ENCODE assay signal across 2 cellular contexts in genomic region chr21:30463713-30464112, GRCh38.
TF ChIP-seq lines count a peak whose summit lies in the region.

No MANE protein-coding gene starts in this region.

TF ChIP-seq in GM23338, 12 proteins besides CTCF, POLR2A, EP300 and RAD21:
- no peak for TF ChIP-seq REST (IDR thresholded peaks at IDR 0.05; ENCODE audit: unreplicated experiment)
- no peak for TF ChIP-seq EZH2phosphoT487 (IDR thresholded peaks at IDR 0.05; ENCODE audit: unreplicated experiment)
- no peak for TF ChIP-seq JUNB (IDR thresholded peaks at IDR 0.05; ENCODE audit: unreplicated experiment)
- TF ChIP-seq, protein P1, sequence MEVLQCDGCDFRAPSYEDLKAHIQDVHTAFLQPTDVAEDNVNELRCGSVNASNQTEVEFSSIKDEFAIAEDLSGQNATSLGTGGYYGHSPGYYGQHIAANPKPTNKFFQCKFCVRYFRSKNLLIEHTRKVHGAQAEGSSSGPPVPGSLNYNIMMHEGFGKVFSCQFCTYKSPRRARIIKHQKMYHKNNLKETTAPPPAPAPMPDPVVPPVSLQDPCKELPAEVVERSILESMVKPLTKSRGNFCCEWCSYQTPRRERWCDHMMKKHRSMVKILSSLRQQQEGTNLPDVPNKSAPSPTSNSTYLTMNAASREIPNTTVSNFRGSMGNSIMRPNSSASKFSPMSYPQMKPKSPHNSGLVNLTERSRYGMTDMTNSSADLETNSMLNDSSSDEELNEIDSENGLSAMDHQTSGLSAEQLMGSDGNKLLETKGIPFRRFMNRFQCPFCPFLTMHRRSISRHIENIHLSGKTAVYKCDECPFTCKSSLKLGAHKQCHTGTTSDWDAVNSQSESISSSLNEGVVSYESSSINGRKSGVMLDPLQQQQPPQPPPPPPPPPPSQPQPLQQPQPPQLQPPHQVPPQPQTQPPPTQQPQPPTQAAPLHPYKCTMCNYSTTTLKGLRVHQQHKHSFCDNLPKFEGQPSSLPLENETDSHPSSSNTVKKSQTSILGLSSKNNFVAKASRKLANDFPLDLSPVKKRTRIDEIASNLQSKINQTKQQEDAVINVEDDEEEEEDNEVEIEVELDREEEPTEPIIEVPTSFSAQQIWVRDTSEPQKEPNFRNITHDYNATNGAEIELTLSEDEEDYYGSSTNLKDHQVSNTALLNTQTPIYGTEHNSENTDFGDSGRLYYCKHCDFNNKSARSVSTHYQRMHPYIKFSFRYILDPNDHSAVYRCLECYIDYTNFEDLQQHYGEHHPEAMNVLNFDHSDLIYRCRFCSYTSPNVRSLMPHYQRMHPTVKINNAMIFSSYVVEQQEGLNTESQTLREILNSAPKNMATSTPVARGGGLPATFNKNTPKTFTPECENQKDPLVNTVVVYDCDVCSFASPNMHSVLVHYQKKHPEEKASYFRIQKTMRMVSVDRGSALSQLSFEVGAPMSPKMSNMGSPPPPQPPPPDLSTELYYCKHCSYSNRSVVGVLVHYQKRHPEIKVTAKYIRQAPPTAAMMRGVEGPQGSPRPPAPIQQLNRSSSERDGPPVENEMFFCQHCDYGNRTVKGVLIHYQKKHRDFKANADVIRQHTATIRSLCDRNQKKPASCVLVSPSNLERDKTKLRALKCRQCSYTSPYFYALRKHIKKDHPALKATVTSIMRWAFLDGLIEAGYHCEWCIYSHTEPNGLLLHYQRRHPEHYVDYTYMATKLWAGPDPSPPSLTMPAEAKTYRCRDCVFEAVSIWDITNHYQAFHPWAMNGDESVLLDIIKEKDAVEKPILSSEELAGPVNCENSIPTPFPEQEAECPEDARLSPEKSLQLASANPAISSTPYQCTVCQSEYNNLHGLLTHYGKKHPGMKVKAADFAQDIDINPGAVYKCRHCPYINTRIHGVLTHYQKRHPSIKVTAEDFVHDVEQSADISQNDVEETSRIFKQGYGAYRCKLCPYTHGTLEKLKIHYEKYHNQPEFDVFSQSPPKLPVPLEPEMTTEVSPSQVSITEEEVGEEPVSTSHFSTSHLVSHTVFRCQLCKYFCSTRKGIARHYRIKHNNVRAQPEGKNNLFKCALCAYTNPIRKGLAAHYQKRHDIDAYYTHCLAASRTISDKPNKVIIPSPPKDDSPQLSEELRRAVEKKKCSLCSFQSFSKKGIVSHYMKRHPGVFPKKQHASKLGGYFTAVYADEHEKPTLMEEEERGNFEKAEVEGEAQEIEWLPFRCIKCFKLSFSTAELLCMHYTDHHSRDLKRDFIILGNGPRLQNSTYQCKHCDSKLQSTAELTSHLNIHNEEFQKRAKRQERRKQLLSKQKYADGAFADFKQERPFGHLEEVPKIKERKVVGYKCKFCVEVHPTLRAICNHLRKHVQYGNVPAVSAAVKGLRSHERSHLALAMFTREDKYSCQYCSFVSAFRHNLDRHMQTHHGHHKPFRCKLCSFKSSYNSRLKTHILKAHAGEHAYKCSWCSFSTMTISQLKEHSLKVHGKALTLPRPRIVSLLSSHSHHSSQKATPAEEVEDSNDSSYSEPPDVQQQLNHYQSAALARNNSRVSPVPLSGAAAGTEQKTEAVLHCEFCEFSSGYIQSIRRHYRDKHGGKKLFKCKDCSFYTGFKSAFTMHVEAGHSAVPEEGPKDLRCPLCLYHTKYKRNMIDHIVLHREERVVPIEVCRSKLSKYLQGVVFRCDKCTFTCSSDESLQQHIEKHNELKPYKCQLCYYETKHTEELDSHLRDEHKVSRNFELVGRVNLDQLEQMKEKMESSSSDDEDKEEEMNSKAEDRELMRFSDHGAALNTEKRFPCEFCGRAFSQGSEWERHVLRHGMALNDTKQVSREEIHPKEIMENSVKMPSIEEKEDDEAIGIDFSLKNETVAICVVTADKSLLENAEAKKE (CRISPR knock-in tag; IDR thresholded peaks at IDR 0.05), result no peak
- no peak for TF ChIP-seq STAT1 (IDR thresholded peaks at IDR 0.05; ENCODE audit: unreplicated experiment)
- no peak for TF ChIP-seq EZH2 (IDR thresholded peaks at IDR 0.05; ENCODE audit: low read depth, unreplicated experiment)
- no peak for TF ChIP-seq ZNF114 (CRISPR knock-in tag; IDR thresholded peaks at IDR 0.05)
- TF ChIP-seq ETS1 (IDR thresholded peaks at IDR 0.05), result no peak
- TF ChIP-seq NANOG (IDR thresholded peaks at IDR 0.05; ENCODE audit: borderline replicate concordance), result no peak
- TF ChIP-seq CREB1 (CRISPR knock-in tag; IDR thresholded peaks at IDR 0.05; ENCODE audit: low read depth), result no peak
- no peak for TF ChIP-seq POLR2AphosphoS5 (IDR thresholded peaks at IDR 0.05; ENCODE audit: low read depth)
- TF ChIP-seq ZNF331 (CRISPR knock-in tag; IDR thresholded peaks at IDR 0.05; ENCODE audit: low read depth), result no peak

TF ChIP-seq in K562, 482 proteins besides CTCF, POLR2A, EP300 and RAD21 (continues in another document):
- TF ChIP-seq MAFG (tag; conservative IDR thresholded peaks at IDR 0.05) (peak; percentile 56; the same call in 1 of the 2 replicates), DACH1 (IDR thresholded peaks at IDR 0.05; ENCODE audit: partially characterized antibody) (no peak), PTTG1 (tag; IDR thresholded peaks at IDR 0.05; ENCODE audit: low read depth) (no peak), MAFF (IDR thresholded peaks at IDR 0.05; ENCODE audit: low read length) (peak; percentile 47), TCF7 (IDR thresholded peaks at IDR 0.05; ENCODE audit: borderline replicate concordance) (no peak), ZNF316 (IDR thresholded peaks at IDR 0.05) (peak; percentile 52; the same call in 1 of the 2 replicates), NCOA1 (IDR thresholded peaks at IDR 0.05; ENCODE audit: low read depth) (no peak), ZNF134 (CRISPR knock-in tag; conservative IDR thresholded peaks at IDR 0.05) (no peak), SUPT5H (IDR thresholded peaks at IDR 0.05) (no peak), MTA2 (IDR thresholded peaks at IDR 0.05; ENCODE audit: low read depth) (no peak), MAFK (IDR thresholded peaks at IDR 0.05; ENCODE audit: low read length) (peak; percentile 41; the same call in 1 of the 2 replicates), RBM15 (IDR thresholded peaks at IDR 0.05; ENCODE audit: insufficient read depth, low read length) (no peak), ZNF518B (CRISPR knock-in tag; IDR thresholded peaks at IDR 0.05) (no peak), POLR2B (IDR thresholded peaks at IDR 0.05; ENCODE audit: low read depth, partially characterized antibody) (no peak), SMARCB1 (IDR thresholded peaks at IDR 0.05; ENCODE audit: insufficient read length, low read depth) (no peak), SIN3B (IDR thresholded peaks at IDR 0.05; ENCODE audit: low read depth) (no peak), CSDE1 (IDR thresholded peaks at IDR 0.05) (no peak), C11orf30 (IDR thresholded peaks at IDR 0.05; ENCODE audit: low read depth) (peak; percentile 22; the same call in 1 of the 2 replicates), CREB5 (CRISPR knock-in tag; IDR thresholded peaks at IDR 0.05) (no peak), RNF2 (IDR thresholded peaks at IDR 0.05) (no peak), ZNF699 (CRISPR knock-in tag; IDR thresholded peaks at IDR 0.05; ENCODE audit: insufficient replicate concordance) (no peak)
- TF ChIP-seq, protein P2, sequence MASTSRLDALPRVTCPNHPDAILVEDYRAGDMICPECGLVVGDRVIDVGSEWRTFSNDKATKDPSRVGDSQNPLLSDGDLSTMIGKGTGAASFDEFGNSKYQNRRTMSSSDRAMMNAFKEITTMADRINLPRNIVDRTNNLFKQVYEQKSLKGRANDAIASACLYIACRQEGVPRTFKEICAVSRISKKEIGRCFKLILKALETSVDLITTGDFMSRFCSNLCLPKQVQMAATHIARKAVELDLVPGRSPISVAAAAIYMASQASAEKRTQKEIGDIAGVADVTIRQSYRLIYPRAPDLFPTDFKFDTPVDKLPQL (IDR thresholded peaks at IDR 0.05; ENCODE audit: extremely low read depth, insufficient read length), result no peak
- TF ChIP-seq, protein P3, sequence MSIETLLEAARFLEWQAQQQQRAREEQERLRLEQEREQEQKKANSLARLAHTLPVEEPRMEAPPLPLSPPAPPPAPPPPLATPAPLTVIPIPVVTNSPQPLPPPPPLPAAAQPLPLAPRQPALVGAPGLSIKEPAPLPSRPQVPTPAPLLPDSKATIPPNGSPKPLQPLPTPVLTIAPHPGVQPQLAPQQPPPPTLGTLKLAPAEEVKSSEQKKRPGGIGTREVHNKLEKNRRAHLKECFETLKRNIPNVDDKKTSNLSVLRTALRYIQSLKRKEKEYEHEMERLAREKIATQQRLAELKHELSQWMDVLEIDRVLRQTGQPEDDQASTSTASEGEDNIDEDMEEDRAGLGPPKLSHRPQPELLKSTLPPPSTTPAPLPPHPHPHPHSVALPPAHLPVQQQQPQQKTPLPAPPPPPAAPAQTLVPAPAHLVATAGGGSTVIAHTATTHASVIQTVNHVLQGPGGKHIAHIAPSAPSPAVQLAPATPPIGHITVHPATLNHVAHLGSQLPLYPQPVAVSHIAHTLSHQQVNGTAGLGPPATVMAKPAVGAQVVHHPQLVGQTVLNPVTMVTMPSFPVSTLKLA (conservative IDR thresholded peaks at IDR 0.05), result no peak
- TF ChIP-seq, protein P4, sequence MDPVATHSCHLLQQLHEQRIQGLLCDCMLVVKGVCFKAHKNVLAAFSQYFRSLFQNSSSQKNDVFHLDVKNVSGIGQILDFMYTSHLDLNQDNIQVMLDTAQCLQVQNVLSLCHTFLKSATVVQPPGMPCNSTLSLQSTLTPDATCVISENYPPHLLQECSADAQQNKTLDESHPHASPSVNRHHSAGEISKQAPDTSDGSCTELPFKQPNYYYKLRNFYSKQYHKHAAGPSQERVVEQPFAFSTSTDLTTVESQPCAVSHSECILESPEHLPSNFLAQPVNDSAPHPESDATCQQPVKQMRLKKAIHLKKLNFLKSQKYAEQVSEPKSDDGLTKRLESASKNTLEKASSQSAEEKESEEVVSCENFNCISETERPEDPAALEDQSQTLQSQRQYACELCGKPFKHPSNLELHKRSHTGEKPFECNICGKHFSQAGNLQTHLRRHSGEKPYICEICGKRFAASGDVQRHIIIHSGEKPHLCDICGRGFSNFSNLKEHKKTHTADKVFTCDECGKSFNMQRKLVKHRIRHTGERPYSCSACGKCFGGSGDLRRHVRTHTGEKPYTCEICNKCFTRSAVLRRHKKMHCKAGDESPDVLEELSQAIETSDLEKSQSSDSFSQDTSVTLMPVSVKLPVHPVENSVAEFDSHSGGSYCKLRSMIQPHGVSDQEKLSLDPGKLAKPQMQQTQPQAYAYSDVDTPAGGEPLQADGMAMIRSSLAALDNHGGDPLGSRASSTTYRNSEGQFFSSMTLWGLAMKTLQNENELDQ (CRISPR knock-in tag; IDR thresholded peaks at IDR 0.05; ENCODE audit: borderline replicate concordance), result no peak
- TF ChIP-seq, protein P5, sequence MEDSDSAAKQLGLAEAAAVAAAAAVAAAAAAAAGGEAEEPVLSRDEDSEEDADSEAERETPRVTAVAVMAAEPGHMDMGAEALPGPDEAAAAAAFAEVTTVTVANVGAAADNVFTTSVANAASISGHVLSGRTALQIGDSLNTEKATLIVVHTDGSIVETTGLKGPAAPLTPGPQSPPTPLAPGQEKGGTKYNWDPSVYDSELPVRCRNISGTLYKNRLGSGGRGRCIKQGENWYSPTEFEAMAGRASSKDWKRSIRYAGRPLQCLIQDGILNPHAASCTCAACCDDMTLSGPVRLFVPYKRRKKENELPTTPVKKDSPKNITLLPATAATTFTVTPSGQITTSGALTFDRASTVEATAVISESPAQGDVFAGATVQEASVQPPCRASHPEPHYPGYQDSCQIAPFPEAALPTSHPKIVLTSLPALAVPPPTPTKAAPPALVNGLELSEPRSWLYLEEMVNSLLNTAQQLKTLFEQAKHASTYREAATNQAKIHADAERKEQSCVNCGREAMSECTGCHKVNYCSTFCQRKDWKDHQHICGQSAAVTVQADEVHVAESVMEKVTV (CRISPR knock-in tag; IDR thresholded peaks at IDR 0.05), result no peak
- TF ChIP-seq, protein P6, sequence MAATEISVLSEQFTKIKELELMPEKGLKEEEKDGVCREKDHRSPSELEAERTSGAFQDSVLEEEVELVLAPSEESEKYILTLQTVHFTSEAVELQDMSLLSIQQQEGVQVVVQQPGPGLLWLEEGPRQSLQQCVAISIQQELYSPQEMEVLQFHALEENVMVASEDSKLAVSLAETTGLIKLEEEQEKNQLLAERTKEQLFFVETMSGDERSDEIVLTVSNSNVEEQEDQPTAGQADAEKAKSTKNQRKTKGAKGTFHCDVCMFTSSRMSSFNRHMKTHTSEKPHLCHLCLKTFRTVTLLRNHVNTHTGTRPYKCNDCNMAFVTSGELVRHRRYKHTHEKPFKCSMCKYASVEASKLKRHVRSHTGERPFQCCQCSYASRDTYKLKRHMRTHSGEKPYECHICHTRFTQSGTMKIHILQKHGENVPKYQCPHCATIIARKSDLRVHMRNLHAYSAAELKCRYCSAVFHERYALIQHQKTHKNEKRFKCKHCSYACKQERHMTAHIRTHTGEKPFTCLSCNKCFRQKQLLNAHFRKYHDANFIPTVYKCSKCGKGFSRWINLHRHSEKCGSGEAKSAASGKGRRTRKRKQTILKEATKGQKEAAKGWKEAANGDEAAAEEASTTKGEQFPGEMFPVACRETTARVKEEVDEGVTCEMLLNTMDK (IDR thresholded peaks at IDR 0.05; ENCODE audit: borderline replicate concordance, insufficient read depth, low read depth, low read length, poor library complexity, severe bottlenecking), result no peak
- TF ChIP-seq, protein P7, sequence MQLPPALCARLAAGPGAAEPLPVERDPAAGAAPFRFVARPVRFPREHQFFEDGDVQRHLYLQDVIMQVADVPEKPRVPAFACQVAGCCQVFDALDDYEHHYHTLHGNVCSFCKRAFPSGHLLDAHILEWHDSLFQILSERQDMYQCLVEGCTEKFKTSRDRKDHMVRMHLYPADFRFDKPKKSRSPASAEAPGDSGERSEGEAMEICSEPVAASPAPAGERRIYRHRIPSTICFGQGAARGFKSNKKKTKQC (CRISPR knock-in tag; IDR thresholded peaks at IDR 0.05), result no peak
